Comparison of ENCODE assay signal across 8 cellular contexts in the genomic region with DNA sequence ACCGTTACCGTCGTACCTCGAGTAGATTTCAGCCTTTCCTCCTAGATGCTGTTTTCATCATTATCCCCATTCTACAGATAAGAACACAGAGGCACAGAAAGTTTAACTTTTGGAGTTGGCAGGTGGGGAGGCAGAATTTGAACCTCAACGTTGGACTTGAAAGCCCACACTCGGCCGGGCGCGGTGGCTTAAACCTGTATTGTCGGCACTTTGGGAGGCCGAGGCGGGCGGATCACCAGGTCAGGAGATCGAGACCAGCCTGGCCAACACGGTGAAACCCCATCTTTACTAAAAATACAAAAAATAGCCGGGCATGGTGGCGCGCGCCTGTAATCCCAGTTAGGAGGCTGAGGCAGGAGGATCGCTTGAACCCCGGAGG. TPM values are rescaled to one million over a fixed set of nuclear protein-coding genes. Genes with fewer than 3 reads are reported as not detected.
DNase-seq lines count a peak whose midpoint lies in the region; ATAC-seq and TF ChIP-seq lines count a peak whose summit lies in the region.

No MANE protein-coding gene starts in this region.

- no peaks in the 10 kb centered on the region for H4K20me1 ChIP-seq in GM23248 (ENCODE audit: insufficient read depth)

- WGBS in GM23248 (ENCODE audit: low coverage in 1 of 2, low lambda C conversion rate in 2 of 2, missing lambda C conversion rate in 2 of 2), 2 experiments, result 66 to 69% methylated on average over 21 of the region's 21 CpGs
- WGBS in iPS DF 6.9 (ENCODE audit: insufficient coverage, insufficient read length), result no CpG with 5 or more reads among the region's 21 CpGs

- intact Hi-C loops in activated CD8-positive, alpha-beta T cell treated with anti-CD3 and anti-CD28 coated beads for 36 hours (cut with micrococcal nuclease), result no loop called here

- H3K9me3 ChIP-seq in GM23248 (ENCODE audit: low read depth) (no peaks in the 10 kb centered on the region), iPS DF 6.9 (ENCODE audit: control insufficient read depth, insufficient read depth, low read length) (no peaks in the 10 kb centered on the region)

- H3K27ac ChIP-seq in GM23248 (no peak overlapping the region), iPS DF 6.9 (ENCODE audit: low read length) (no peak overlapping the region), skin epidermis (peak overlapping the region; percentile 61 to 95 (median 87))

- H3K36me3 ChIP-seq in GM23248 (ENCODE audit: low read depth) (no peaks in the 10 kb centered on the region), iPS DF 6.9 (ENCODE audit: control insufficient read depth, insufficient read depth, low read length) (no peaks in the 10 kb centered on the region)

- no peaks in the 10 kb centered on the region for H3K4me1 ChIP-seq in GM23248 (ENCODE audit: insufficient read depth)
- no peaks in the 10 kb centered on the region for H3K4me1 ChIP-seq in iPS DF 6.9 (ENCODE audit: control insufficient read depth, insufficient read depth, low read length)

- no peak for TF ChIP-seq CTCF in activated CD8-positive, alpha-beta T cell treated with anti-CD3 and anti-CD28 coated beads for 36 hours (IDR thresholded peaks at IDR 0.05)

- 0 out of 2 replicates have a peak, but pooled peaks cover 4% of the 10 kb centered on the region for H3K27me3 ChIP-seq in GM23248 (replicated peaks; ENCODE audit: insufficient read depth)
- H3K27me3 ChIP-seq in iPS DF 6.9 (ENCODE audit: control insufficient read depth, insufficient read depth, low read length), result no peaks in the 10 kb centered on the region

- H3K4me3 ChIP-seq in GM23248, result peak overlapping the region; percentile 76
- H3K4me3 ChIP-seq in iPS DF 6.9 (ENCODE audit: low read length), result peak overlapping the region; percentile 51; the same call in 1 of the 2 replicates
- H3K4me3 ChIP-seq in skin epidermis, result peak overlapping the region; percentile 34 to 57 (median 44)

- DNase-seq in GM23248 (no peak), iPS DF 6.9 (ENCODE audit: low read depth, low spot score) (no peak), GM19238 (ENCODE audit: insufficient read length, low spot score) (no peak), NCI-H82 treated with DMSO at 0.1 percent for 48 hours (lab: John Stamatoyannopoulos, UW; ENCODE audit: unreplicated experiment) (no peak), NOMO-1 treated with DMSO at 0.1 percent for 48 hours (lab: John Stamatoyannopoulos, UW; ENCODE audit: unreplicated experiment) (no peak)
- DNase-seq in activated CD8-positive, alpha-beta T cell treated with anti-CD3 and anti-CD28 coated beads for 36 hours, result no peak

- in situ Hi-C loops in GM23248 (cut with MboI), result no loop called here

- CTCF ChIA-PET in activated CD8-positive, alpha-beta T cell treated with anti-CD3 and anti-CD28 coated beads for 36 hours (lab: Charles Lee), result interaction anchor here (1.4 kb wide), 1 partner anchor 12 kb away, joined by 5 read pairs; no protein-coding TSS in a partner anchor

- H3K9me2 ChIP-seq in GM23248 (ENCODE audit: insufficient read depth), result no peaks in the 10 kb centered on the region

- H3K27ac Mint-ChIP-seq in activated CD8-positive, alpha-beta T cell treated with anti-CD3 and anti-CD28 coated beads for 36 hours, result peak overlapping the region; percentile 72

- H3K4me3 Mint-ChIP-seq in activated CD8-positive, alpha-beta T cell treated with anti-CD3 and anti-CD28 coated beads for 36 hours, result peak overlapping the region; percentile 66

- no peaks in the 10 kb centered on the region for H3K79me2 ChIP-seq in GM23248 (ENCODE audit: insufficient read depth)

- peaks cover 1% of the 10 kb centered on the region for H3K27me3 Mint-ChIP-seq in activated CD8-positive, alpha-beta T cell treated with anti-CD3 and anti-CD28 coated beads for 36 hours

- ATAC-seq in activated CD8-positive, alpha-beta T cell treated with anti-CD3 and anti-CD28 coated beads for 36 hours, result no peak
- ATAC-seq in HG02970 (IDR thresholded peaks at IDR 0.05; ENCODE audit: low FRiP score, unreplicated experiment), result no peak

- peaks cover 16% of the 10 kb centered on the region for H3K4me1 Mint-ChIP-seq in activated CD8-positive, alpha-beta T cell treated with anti-CD3 and anti-CD28 coated beads for 36 hours (ENCODE audit: low read depth)

- H3K9me3 Mint-ChIP-seq in activated CD8-positive, alpha-beta T cell treated with anti-CD3 and anti-CD28 coated beads for 36 hours, result no peaks in the 10 kb centered on the region

- H2AFZ ChIP-seq in GM23248, result peak overlapping the region; percentile 92

- no peaks in the 10 kb centered on the region for H3F3A ChIP-seq in GM23248 (ENCODE audit: insufficient read depth)

- POLR2A ChIA-PET in activated CD8-positive, alpha-beta T cell treated with anti-CD3 and anti-CD28 coated beads for 36 hours (lab: Charles Lee), result no interaction called here

- peak overlapping the region; percentile 66 for H3K4me2 ChIP-seq in GM23248 (ENCODE audit: unreplicated experiment)

- H3K36me3 Mint-ChIP-seq in activated CD8-positive, alpha-beta T cell treated with anti-CD3 and anti-CD28 coated beads for 36 hours (ENCODE audit: low read depth), result no peaks in the 10 kb centered on the region

- H3K9ac ChIP-seq in GM23248, result peak overlapping the region; percentile 78

RNA-seq across cellular contexts. Expression of a gene that starts 11.5 kb away (rescaled TPM):
- not detected in 2 replicates for total RNA-seq in GM23248 (2014; rRNA removed; shearing (Covaris generic))
- polyA plus RNA-seq in GM23248 (2016; fragmentation: Nextera tagmentation; extraction: Ambion mirVana), result not detected in 2 replicates
- not detected for total RNA-seq in activated CD8-positive, alpha-beta T cell treated with anti-CD3 and anti-CD28 coated beads for 36 hours

RNA-seq across cellular contexts. Expression of a gene that starts 13.9 kb away (rescaled TPM):
- total RNA-seq in GM23248 (2014; rRNA removed; shearing (Covaris generic)), result not detected in 2 replicates
- 0.13 and 0.16 TPM in 2 replicates for polyA plus RNA-seq in GM23248 (2016; fragmentation: Nextera tagmentation; extraction: Ambion mirVana)
- under 1 TPM; 0.13 to 0.23 TPM for total RNA-seq in activated CD8-positive, alpha-beta T cell treated with anti-CD3 and anti-CD28 coated beads for 36 hours

RNA-seq across cellular contexts. Expression of a gene that starts 31.5 kb away (rescaled TPM):
- total RNA-seq in GM23248 (2014; rRNA removed; shearing (Covaris generic)), result 82.7 and 119 TPM in 2 replicates
- 28.5 and 31.0 TPM in 2 replicates for polyA plus RNA-seq in GM23248 (2016; fragmentation: Nextera tagmentation; extraction: Ambion mirVana)
- 10 to 100 TPM; 85.8 to 94.7 TPM for total RNA-seq in activated CD8-positive, alpha-beta T cell treated with anti-CD3 and anti-CD28 coated beads for 36 hours

RNA-seq across cellular contexts. Expression of a gene that starts 50.8 kb away (rescaled TPM):
- total RNA-seq in GM23248 (2014; rRNA removed; shearing (Covaris generic)), result not detected in 2 replicates
- polyA plus RNA-seq in GM23248 (2016; fragmentation: Nextera tagmentation; extraction: Ambion mirVana), result not detected in 2 replicates
- total RNA-seq in activated CD8-positive, alpha-beta T cell treated with anti-CD3 and anti-CD28 coated beads for 36 hours, result not detected

Comparison
In these comparisons a context has a peak if more than half of its experiments do, and no peak if none do; other contexts are left out.
1. H3K27ac ChIP-seq: peak in skin epidermis (21 of 21); none in GM23248 (single experiment) and iPS DF 6.9 (single experiment).
2. Peak in every context shown above with its lines, with median percentiles within 50 percentile points of each other: H3K4me3 ChIP-seq.